ENCODE assay signal across 12 cellular contexts in the genomic region with DNA sequence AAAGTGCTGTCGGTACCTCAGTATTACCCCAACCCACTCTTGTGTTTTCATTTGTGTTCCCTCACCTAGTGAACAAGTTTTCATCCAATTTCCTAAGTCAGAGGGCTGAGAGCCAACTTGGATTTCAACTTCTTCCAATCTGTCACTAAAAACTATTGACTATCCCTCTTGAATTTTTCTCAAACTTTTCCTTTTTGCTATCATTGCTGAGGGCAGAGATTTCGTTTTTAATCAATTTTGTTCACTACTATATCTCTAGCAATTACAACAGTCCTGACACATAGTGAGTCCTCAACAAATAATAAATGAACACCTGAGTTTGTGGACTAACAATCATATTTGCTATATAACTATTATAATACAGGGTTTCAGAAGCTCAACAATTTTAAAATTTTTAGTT. TPM values are rescaled to one million over a fixed set of nuclear protein-coding genes. Genes with fewer than 3 reads are reported as not detected.
"Had no signal": no experiment of that assay in that cellular context is flagged by ENCODE, and none has a peak within 500 bp of the region (broad histone marks: within the 10 kb centered on the region; RNA-seq: fewer than 3 reads in every experiment).

No MANE protein-coding gene starts in this region.

- H3K4me2 ChIP-seq: GM23338 had no signal

- H3K9ac ChIP-seq: GM23248 had no signal

- ATAC-seq: GM23338, HCT116 had no signal

- H2AFZ ChIP-seq: GM23248, GM23338 had no signal

- H3K27ac ChIP-seq: GM23248 had no signal

- H3K9me3 ChIP-seq: HAP-1 had no signal

- DNase-seq: GM23248, GOT3, H7, H9, HCEC 1CT, HFFc6 had no signal

- H3K36me3 ChIP-seq: HAP-1 had no signal

- H3K4me1 ChIP-seq: HAP-1 had no signal

- FAIRE-seq: H1, H54 had no signal

- H3K4me3 ChIP-seq: GM23248, GM23338, HAP-1 had no signal

RNA-seq across cellular contexts. Expression of a gene that starts 29.0 kb away (rescaled TPM):
- total RNA-seq: GM23248, GM23338, H1, H4, H7, H9, HFFc6 had no signal
- polyA plus RNA-seq: GM23248, GM23338, H1 had no signal
